8 cellular contexts compared by ENCODE assay signal in the genomic region with DNA sequence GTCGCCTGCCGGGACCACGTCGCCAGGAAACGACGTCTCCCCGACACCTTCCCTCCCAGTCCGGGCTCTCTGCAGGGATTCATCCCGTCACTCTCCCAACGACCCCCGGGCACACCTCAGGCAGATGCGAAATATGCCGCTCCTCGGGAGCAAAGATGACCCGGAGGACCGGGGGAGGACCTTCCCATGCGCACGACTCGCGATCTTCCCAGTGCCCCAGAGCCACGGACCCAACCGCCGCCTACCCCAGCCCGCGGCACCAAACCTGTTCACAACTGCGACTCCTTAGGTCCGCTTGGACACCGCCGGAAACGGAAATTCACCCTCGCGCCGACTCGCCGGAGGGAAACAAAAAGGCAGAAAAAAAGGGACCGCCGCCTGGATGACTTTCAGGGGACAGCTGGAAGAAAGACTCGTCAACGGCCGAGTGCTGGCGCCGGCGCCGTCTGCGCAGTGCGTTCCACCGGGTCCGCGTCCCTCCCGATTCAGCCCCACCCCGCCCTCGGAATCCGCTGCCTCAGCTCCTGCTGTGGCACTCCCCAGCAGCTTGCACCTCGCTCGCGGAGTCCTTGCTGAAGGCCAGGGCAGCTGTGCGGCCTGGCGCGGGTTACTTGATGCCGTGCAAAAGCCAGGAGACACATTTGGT. TPM values are rescaled to one million over a fixed set of nuclear protein-coding genes. Genes with fewer than 3 reads are reported as not detected.
DNase-seq lines count a peak whose midpoint lies in the region; ATAC-seq and TF ChIP-seq lines count a peak whose summit lies in the region.
"Not testable (repeated sequence)": the region's sequence is repeated elsewhere in the genome, so short reads cannot be mapped to it uniquely, and the experiment has no call there.

No MANE protein-coding gene starts in this region.

- ATAC-seq in foreskin keratinocyte = peak; percentile 91
- peak; percentile 94 for ATAC-seq in stimulated activated naive CD8-positive, alpha-beta T cell treated with anti-CD3 and anti-CD28 coated beads, Interleukin-15, amount 100 ng/mL, for 72 hours

- H3K4me1 Mint-ChIP-seq in neural crest cell; stimulated activated naive CD8-positive, alpha-beta T cell treated with anti-CD3 and anti-CD28 coated beads, Interleukin-15, amount 100 ng/mL, for 72 hours: not testable (repeated sequence)

- H3K27ac ChIP-seq in foreskin keratinocyte = peak overlapping the region; percentile 77

- H3K36me3 ChIP-seq in ES-I3 (ENCODE audit: insufficient read depth, low read length); MG63: not testable (repeated sequence)

- H3K27me3 Mint-ChIP-seq in neural crest cell (ENCODE audit: low read depth); stimulated activated naive CD8-positive, alpha-beta T cell treated with anti-CD3 and anti-CD28 coated beads, Interleukin-15, amount 100 ng/mL, for 72 hours: not testable (repeated sequence)

- H3K9ac ChIP-seq in ES-I3 (ENCODE audit: low read depth, low read length) = peak overlapping the region; percentile 85

- peak overlapping the region; percentile 95 for H3K4me3 Mint-ChIP-seq in neural crest cell
- H3K4me3 Mint-ChIP-seq in stimulated activated naive CD8-positive, alpha-beta T cell treated with anti-CD3 and anti-CD28 coated beads, Interleukin-15, amount 100 ng/mL, for 72 hours = peak overlapping the region; percentile 90 to 92

- H3K27ac Mint-ChIP-seq in neural crest cell (ENCODE audit: unreplicated experiment) = peak overlapping the region; percentile 95
- peak overlapping the region; percentile 93 to 97 for H3K27ac Mint-ChIP-seq in stimulated activated naive CD8-positive, alpha-beta T cell treated with anti-CD3 and anti-CD28 coated beads, Interleukin-15, amount 100 ng/mL, for 72 hours

- not testable (repeated sequence) for TF ChIP-seq CTCF in foreskin keratinocyte (conservative IDR thresholded peaks at IDR 0.05); neural crest cell (conservative IDR thresholded peaks at IDR 0.05)

- H3K9me3 Mint-ChIP-seq in neural crest cell; stimulated activated naive CD8-positive, alpha-beta T cell treated with anti-CD3 and anti-CD28 coated beads, Interleukin-15, amount 100 ng/mL, for 72 hours: not testable (repeated sequence)

- H3K9me3 ChIP-seq in ES-I3 (ENCODE audit: control insufficient read depth, insufficient read depth, low read length); MG63: not testable (repeated sequence)

- DNase-seq in HCEC 1CT (peak; percentile 62), MG63 (peak; percentile 88), SIG-M5 (lab: John Stamatoyannopoulos, UW) (peak; percentile 0), foreskin keratinocyte (peak; percentile 64 to 87), neural crest cell (ENCODE audit: low read depth, low spot score) (peak; percentile 80)
- peak; percentile 62 for DNase-seq in activated gamma-delta T cell treated with anti-CD3 and anti-CD28 coated beads, Interleukin-2, amount 50 U/mL, for 16 hours (ENCODE audit: low read depth)
- peak; percentile 68 to 93 for DNase-seq in stimulated activated naive CD8-positive, alpha-beta T cell treated with anti-CD3 and anti-CD28 coated beads, Interleukin-15, amount 100 ng/mL, for 72 hours

- not testable (repeated sequence) for H3K36me3 Mint-ChIP-seq in neural crest cell (ENCODE audit: low read depth)

- H3K4me1 ChIP-seq in ES-I3 (ENCODE audit: insufficient read depth, low read length); foreskin keratinocyte: not testable (repeated sequence)

- not testable (repeated sequence) for H3K27me3 ChIP-seq in MG63, foreskin keratinocyte

- peak overlapping the region; percentile 97 for H3K4me3 ChIP-seq in MG63

RNA-seq across cellular contexts. Expression of a gene that starts 29.9 kb away (rescaled TPM):
- 1.7 and 3.8 TPM in 2 replicates for total RNA-seq in MG63 (2014; rRNA removed; shearing (Covaris generic); ENCODE audit: low replicate concordance)
- 2.9 and 4.5 TPM in 2 replicates for total RNA-seq in foreskin keratinocyte
- polyA plus RNA-seq in foreskin keratinocyte = 1.4 and 2.7 TPM in 2 replicates
- 12.2 and 12.8 TPM in 2 replicates for total RNA-seq in neural crest cell

Comparison
In these comparisons a context has a peak if more than half of its experiments do, and no peak if none do; other contexts are left out.
1. Peak in every context shown above with its lines: DNase-seq, ATAC-seq, H3K4me3 ChIP-seq and H3K27ac ChIP-seq.
2. DNase-seq: peak in every context shown above with its lines; median percentile 88 in MG63; 80 in stimulated activated naive CD8-positive, alpha-beta T cell treated with anti-CD3 and anti-CD28 coated beads, Interleukin-15, amount 100 ng/mL, for 72 hours; 80 in neural crest cell; 76 in foreskin keratinocyte; 62 in HCEC 1CT; 62 in activated gamma-delta T cell treated with anti-CD3 and anti-CD28 coated beads, Interleukin-2, amount 50 U/mL, for 16 hours; 0 in SIG-M5.